Comparison of ENCODE assay signal across 11 cellular contexts in the genomic region with DNA sequence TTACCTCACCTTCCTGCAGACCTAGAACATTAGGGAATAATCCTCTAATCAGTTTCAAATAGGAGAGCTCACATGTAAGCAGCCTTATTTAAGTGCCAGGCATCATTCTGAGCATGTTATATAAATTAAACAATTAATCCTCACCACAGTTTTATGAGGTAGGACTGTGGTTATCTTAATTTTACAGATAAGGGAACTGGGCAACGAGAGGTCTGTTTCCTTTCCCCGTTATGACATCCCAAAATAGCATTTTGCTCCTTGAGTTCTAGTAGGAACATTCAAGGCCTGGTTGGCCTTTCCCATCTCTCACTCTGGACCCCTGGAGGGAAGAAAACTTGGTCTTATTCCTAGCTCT. TPM values are rescaled to one million over a fixed set of nuclear protein-coding genes. Genes with fewer than 3 reads are reported as not detected.
A peak's percentile ranks its signal among the peaks of the same experiment; 100 is the strongest.
DNase-seq lines count a peak whose midpoint lies in the region; ATAC-seq and TF ChIP-seq lines count a peak whose summit lies in the region.
"Had no signal": no experiment of that assay in that cellular context is flagged by ENCODE, and none has a peak within 500 bp of the region (broad histone marks: within the 10 kb centered on the region; RNA-seq: fewer than 3 reads in every experiment).

No MANE protein-coding gene starts in this region.

- no peak for TF ChIP-seq CTCF in heart right ventricle (IDR thresholded peaks at IDR 0.05)
- no peak for TF ChIP-seq CTCF in brain microvascular endothelial cell (IDR thresholded peaks at IDR 0.05; ENCODE audit: low read depth, low read length, missing control alignments)
- no peak for TF ChIP-seq CTCF in Caco-2 (IDR thresholded peaks at IDR 0.05; ENCODE audit: insufficient read depth in 1 of 2, low read depth in 1 of 2, low read length in 1 of 2, severe bottlenecking in 1 of 2, unreplicated experiment in 1 of 2)

- H3K9me3 ChIP-seq in T-helper 17 cell (ENCODE audit: control insufficient read depth, low read length, poor library complexity, severe bottlenecking) = no peaks in the 10 kb centered on the region
- no peaks in the 10 kb centered on the region for H3K9me3 ChIP-seq in heart right ventricle
- no peaks in the 10 kb centered on the region for H3K9me3 ChIP-seq in Caco-2
- H3K9me3 ChIP-seq: A549 had no signal

- H3K4me3 ChIP-seq in heart right ventricle (peak overlapping the region in 3 of 10 donors; percentile 27 to 41 (median 34)), brain microvascular endothelial cell (ENCODE audit: low read depth, low read length) (no peak overlapping the region), Caco-2 (ENCODE audit: low read depth, low read length) (no peak overlapping the region)
- H3K4me3 ChIP-seq: A549 had no signal

- DNase-seq in T-helper 1 cell = no peak
- DNase-seq in T-helper 17 cell = no peak
- DNase-seq in heart right ventricle = no peak
- DNase-seq in stimulated activated effector memory CD8-positive, alpha-beta T cell treated with anti-CD3 and anti-CD28 coated beads, Interleukin-12 subunit alpha, Interleukin-12 subunit beta, amount 100 ng/mL, for 72 hours (ENCODE audit: low spot score in 2 of 2) = no peak
- DNase-seq in brain microvascular endothelial cell = no peak
- no peak for DNase-seq in activated CD8-positive, alpha-beta memory T cell treated with anti-CD3 and anti-CD28 coated beads for 24 hours
- DNase-seq in Caco-2 = no peak
- DNase-seq: H9 had no signal

- H3K4me1 ChIP-seq in heart right ventricle (peaks cover 0 to 29% (median 18%) of the 10 kb centered on the region in 9 donors), Caco-2 (peaks cover 34% of the 10 kb centered on the region)

- H3K4me1 Mint-ChIP-seq in T-helper 1 cell treated with Interleukin-12 subunit alpha and Interleukin-12 subunit beta and Interleukin-4 antibody, amounts not matched to agents 30 μg/mL and 1 μg/mL, for 36 hours (ENCODE audit: low read depth) = peaks cover 26% of the 10 kb centered on the region
- peaks cover 26% of the 10 kb centered on the region for H3K4me1 Mint-ChIP-seq in T-helper 17 cell
- peaks cover 31% of the 10 kb centered on the region for H3K4me1 Mint-ChIP-seq in stimulated activated effector memory CD8-positive, alpha-beta T cell treated with anti-CD3 and anti-CD28 coated beads, Interleukin-12 subunit alpha, Interleukin-12 subunit beta, amount 100 ng/mL, for 72 hours
- peaks cover 19% of the 10 kb centered on the region for H3K4me1 Mint-ChIP-seq in Caco-2 (ENCODE audit: low read depth, unreplicated experiment)

- H3K9me3 Mint-ChIP-seq in T-helper 1 cell treated with Interleukin-12 subunit alpha and Interleukin-12 subunit beta and Interleukin-4 antibody, amounts not matched to agents 30 μg/mL and 1 μg/mL, for 36 hours = no peaks in the 10 kb centered on the region
- no peaks in the 10 kb centered on the region for H3K9me3 Mint-ChIP-seq in stimulated activated effector memory CD8-positive, alpha-beta T cell treated with anti-CD3 and anti-CD28 coated beads, Interleukin-12 subunit alpha, Interleukin-12 subunit beta, amount 100 ng/mL, for 72 hours
- no peaks in the 10 kb centered on the region for H3K9me3 Mint-ChIP-seq in Caco-2 (ENCODE audit: unreplicated experiment)
- H3K9me3 Mint-ChIP-seq: H9 had no signal

- intact Hi-C loops in heart right ventricle (cut with DNase I) (loop anchor here in 1 of 10 donors (10.0 kb wide), 1 partner anchor 1162 kb away; no protein-coding TSS in a partner anchor), Caco-2 (cut with micrococcal nuclease; ENCODE audit: unreplicated experiment) (loop anchor here (5.0 kb wide), 1 partner anchor 475 kb away; the partner anchor contains the start of gene MLLT3)

- POLR2A ChIA-PET in Caco-2 (lab: Charles Lee) = no interaction called here

- H3K27ac ChIP-seq in heart right ventricle (peak overlapping the region in 9 of 10 donors; percentile 30 to 76 (median 58)), brain microvascular endothelial cell (no peak overlapping the region)

- H3K36me3 Mint-ChIP-seq in T-helper 1 cell treated with Interleukin-12 subunit alpha and Interleukin-12 subunit beta and Interleukin-4 antibody, amounts not matched to agents 30 μg/mL and 1 μg/mL, for 36 hours (ENCODE audit: low read depth) = no peaks in the 10 kb centered on the region
- no peaks in the 10 kb centered on the region for H3K36me3 Mint-ChIP-seq in T-helper 17 cell (ENCODE audit: low read depth)
- no peaks in the 10 kb centered on the region for H3K36me3 Mint-ChIP-seq in stimulated activated effector memory CD8-positive, alpha-beta T cell treated with anti-CD3 and anti-CD28 coated beads, Interleukin-12 subunit alpha, Interleukin-12 subunit beta, amount 100 ng/mL, for 72 hours
- no peaks in the 10 kb centered on the region for H3K36me3 Mint-ChIP-seq in Caco-2 (ENCODE audit: insufficient read depth, unreplicated experiment)

- in situ Hi-C loops in brain microvascular endothelial cell (cut with HindIII; ENCODE audit: low pct_ligation_motif_present, low sequenced_read_pairs) = no loop called here

- H3K27me3 Mint-ChIP-seq in T-helper 1 cell treated with Interleukin-12 subunit alpha and Interleukin-12 subunit beta and Interleukin-4 antibody, amounts not matched to agents 30 μg/mL and 1 μg/mL, for 36 hours (ENCODE audit: low read depth) = no peaks in the 10 kb centered on the region
- no peaks in the 10 kb centered on the region for H3K27me3 Mint-ChIP-seq in T-helper 17 cell
- H3K27me3 Mint-ChIP-seq in Caco-2 (ENCODE audit: insufficient read depth, unreplicated experiment) = no peaks in the 10 kb centered on the region

- H3K27ac Mint-ChIP-seq in T-helper 1 cell treated with Interleukin-12 subunit alpha and Interleukin-12 subunit beta and Interleukin-4 antibody, amounts not matched to agents 30 μg/mL and 1 μg/mL, for 36 hours = peak overlapping the region; percentile 69
- H3K27ac Mint-ChIP-seq in T-helper 17 cell (peak overlapping the region; percentile 92), Caco-2 (ENCODE audit: unreplicated experiment) (no peak overlapping the region)
- peak overlapping the region; percentile 85 for H3K27ac Mint-ChIP-seq in stimulated activated effector memory CD8-positive, alpha-beta T cell treated with anti-CD3 and anti-CD28 coated beads, Interleukin-12 subunit alpha, Interleukin-12 subunit beta, amount 100 ng/mL, for 72 hours
- H3K27ac Mint-ChIP-seq: H9 had no signal

- H3K27me3 ChIP-seq in heart right ventricle = no peaks in the 10 kb centered on the region
- no peaks in the 10 kb centered on the region for H3K27me3 ChIP-seq in brain microvascular endothelial cell (replicated peaks)
- H3K27me3 ChIP-seq in Caco-2 (replicated peaks; ENCODE audit: control insufficient read depth, insufficient read depth, low read length) = no peaks in the 10 kb centered on the region

- peak overlapping the region; percentile 61 for H3K4me3 Mint-ChIP-seq in T-helper 1 cell treated with Interleukin-12 subunit alpha and Interleukin-12 subunit beta and Interleukin-4 antibody, amounts not matched to agents 30 μg/mL and 1 μg/mL, for 36 hours
- H3K4me3 Mint-ChIP-seq in T-helper 17 cell (peak overlapping the region; percentile 80), Caco-2 (ENCODE audit: unreplicated experiment) (no peak overlapping the region)
- peak overlapping the region; percentile 58 for H3K4me3 Mint-ChIP-seq in stimulated activated effector memory CD8-positive, alpha-beta T cell treated with anti-CD3 and anti-CD28 coated beads, Interleukin-12 subunit alpha, Interleukin-12 subunit beta, amount 100 ng/mL, for 72 hours
- H3K4me3 Mint-ChIP-seq: H9 had no signal

- CTCF ChIA-PET in Caco-2 (lab: Charles Lee) = interaction anchor here (1.7 kb wide), 1 partner anchor 18 kb away, joined by 4 read pairs; no protein-coding TSS in a partner anchor

- BruUV-seq in Caco-2 (replicated peaks; lab: Mats Ljungman, UMichigan) = no TSS peak

- ATAC-seq in T-helper 17 cell (no peak), heart right ventricle (peak; percentile 47 to 81 (median 70))
- no peak for ATAC-seq in stimulated activated effector memory CD8-positive, alpha-beta T cell treated with anti-CD3 and anti-CD28 coated beads, Interleukin-12 subunit alpha, Interleukin-12 subunit beta, amount 100 ng/mL, for 72 hours
- ATAC-seq: A549 had no signal

- 2 to 7% methylated on average over 2 of the region's 2 CpGs for WGBS in heart right ventricle, 2 donors

- H3K36me3 ChIP-seq in heart right ventricle (no peaks in the 10 kb centered on the region), brain microvascular endothelial cell (replicated peaks) (no peaks in the 10 kb centered on the region), Caco-2 (ENCODE audit: control insufficient read depth, insufficient read depth, low read length) (no peaks in the 10 kb centered on the region)

RNA-seq across cellular contexts. Expression of gene IFNB1, which starts 19.1 kb away (rescaled TPM):
- total RNA-seq in T-helper 17 cell (not detected), heart right ventricle (not detected), Caco-2 (2022) (not detected in 2 replicates)
- polyA plus RNA-seq in heart right ventricle = not detected
- total RNA-seq: H9 had no signal
- polyA plus RNA-seq: A549 had no signal

RNA-seq across cellular contexts. Expression of gene IFNW1, which starts 44.8 kb away (rescaled TPM):
- total RNA-seq in T-helper 17 cell = not detected
- not detected for total RNA-seq in heart right ventricle
- not detected for polyA plus RNA-seq in heart right ventricle
- not detected in 2 replicates for total RNA-seq in Caco-2 (2022)
- total RNA-seq: H9 had no signal
- polyA plus RNA-seq: A549, thymus had no signal

Comparison
In these comparisons a context has a peak if more than half of its experiments do, and no peak if none do; other contexts are left out.
1. ATAC-seq: peak in heart right ventricle (8 of 8); none in T-helper 17 cell (single experiment) and stimulated activated effector memory CD8-positive, alpha-beta T cell treated with anti-CD3 and anti-CD28 coated beads, Interleukin-12 subunit alpha, Interleukin-12 subunit beta, amount 100 ng/mL, for 72 hours (single experiment).